Comparison of ENCODE assay signal across 22 cellular contexts in the genomic region with DNA sequence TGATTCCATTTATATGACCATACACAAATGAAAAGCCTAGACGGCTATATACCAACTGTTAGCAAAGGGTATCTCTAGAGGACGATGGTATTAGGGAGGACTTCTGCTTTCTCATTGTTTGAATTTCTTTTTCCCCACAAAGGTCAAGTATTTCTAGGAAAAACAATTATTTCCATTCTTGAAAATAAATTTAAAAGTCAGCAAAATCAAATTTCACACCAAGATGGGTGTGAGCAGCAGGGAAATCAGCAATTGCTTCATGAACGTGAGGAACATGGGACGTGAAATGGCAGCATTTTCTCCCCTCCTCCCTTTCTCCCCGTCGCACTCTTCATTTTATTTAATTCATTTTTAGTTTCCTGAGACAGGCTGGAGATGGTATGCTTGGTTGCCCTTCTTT. TPM values are rescaled to one million over a fixed set of nuclear protein-coding genes. Genes with fewer than 3 reads are reported as not detected.
A peak's percentile ranks its signal among the peaks of the same experiment; 100 is the strongest.
DNase-seq lines count a peak whose midpoint lies in the region; ATAC-seq, FAIRE-seq and TF ChIP-seq lines count a peak whose summit lies in the region.
"Had no signal": no experiment of that assay in that cellular context is flagged by ENCODE, and none has a peak within 500 bp of the region (broad histone marks: within the 10 kb centered on the region; RNA-seq: fewer than 3 reads in every experiment).

No MANE protein-coding gene starts in this region.

- no peaks in the 10 kb centered on the region for H3K9me3 ChIP-seq in K562 (replicated peaks; ENCODE audit: control insufficient read depth, insufficient read depth, low read depth, low read length)
- H3K9me3 ChIP-seq in thyroid gland = no peaks in the 10 kb centered on the region
- no peaks in the 10 kb centered on the region for H3K9me3 ChIP-seq in heart left ventricle
- H3K9me3 ChIP-seq: BE2C, Caco-2 had no signal

- no peak for TF ChIP-seq CTCF in K562 (IDR thresholded peaks at IDR 0.05 in 2 of 3, conservative IDR thresholded peaks at IDR 0.05 in 1 of 3; ENCODE audit: insufficient read depth in 2 of 3, low read depth in 1 of 3, low read length in 3 of 3)
- no peak for TF ChIP-seq CTCF in neural crest cell (conservative IDR thresholded peaks at IDR 0.05)
- TF ChIP-seq CTCF in thyroid gland (IDR thresholded peaks at IDR 0.05) = no peak
- no peak for TF ChIP-seq CTCF in heart left ventricle (IDR thresholded peaks at IDR 0.05)

- TF ChIP-seq POLR2A in K562 (conservative IDR thresholded peaks at IDR 0.05) (no peak), thyroid gland (IDR thresholded peaks at IDR 0.05) (no peak), heart left ventricle (IDR thresholded peaks at IDR 0.05) (no peak)

- CTCF ChIA-PET in K562 (lab: Yijun Ruan, JAX; ENCODE audit: low intra/inter-chr PET ratio) = no interaction called here

- H3K27me3 ChIP-seq in K562 (ENCODE audit: control insufficient read depth in 2 of 2, insufficient read depth in 2 of 2, low read length in 2 of 2) = peaks cover 0 to under 1% of the 10 kb centered on the region in 2 experiments; a peak in 2 of 5 replicates
- H3K27me3 ChIP-seq in thyroid gland = no peaks in the 10 kb centered on the region
- H3K27me3 ChIP-seq in heart left ventricle = no peaks in the 10 kb centered on the region
- H3K27me3 ChIP-seq: BE2C, BLaER1 had no signal

- no peaks in the 10 kb centered on the region for H3K9me3 Mint-ChIP-seq in neural crest cell
- H3K9me3 Mint-ChIP-seq: CD14-positive monocyte; CD4-positive, alpha-beta memory T cell; CD8-positive, alpha-beta memory T cell had no signal

- no peaks in the 10 kb centered on the region for H4K20me1 ChIP-seq in K562 (replicated peaks; ENCODE audit: control insufficient read depth, insufficient read depth, low read length)
- H4K20me1 ChIP-seq: BLaER1 had no signal

- peak overlapping the region; percentile 51 for H3K4me3 Mint-ChIP-seq in neural crest cell
- H3K4me3 Mint-ChIP-seq: CD14-positive monocyte; CD4-positive, alpha-beta memory T cell; CD4-positive, CD25-positive, alpha-beta regulatory T cell had no signal

- H3K79me2 ChIP-seq in K562 (ENCODE audit: control insufficient read depth, insufficient read depth, low read length) = no peaks in the 10 kb centered on the region

- H3K27me3 Mint-ChIP-seq in neural crest cell (ENCODE audit: low read depth) = peaks cover 9% of the 10 kb centered on the region

- in situ Hi-C loops in K562 (cut with MboI) = no loop called here

- no peak for TF ChIP-seq EP300 in K562 (IDR thresholded peaks at IDR 0.05; ENCODE audit: low read length)

- POLR2A ChIA-PET in K562 (lab: Yijun Ruan, JAX) = no interaction called here

- H3K9ac ChIP-seq in K562 (ENCODE audit: insufficient read depth in 1 of 2, low read depth in 2 of 2, low read length in 2 of 2) = no peak overlapping the region
- H3K9ac ChIP-seq: BLaER1 had no signal

- no TSS peak for BruUV-seq in K562 (replicated peaks; lab: Mats Ljungman, UMichigan)

- H3K36me3 Mint-ChIP-seq in neural crest cell (ENCODE audit: low read depth) = no peaks in the 10 kb centered on the region
- H3K36me3 Mint-ChIP-seq: CD14-positive monocyte had no signal

- TF ChIP-seq RAD21 in K562 (CRISPR knock-in tag; conservative IDR thresholded peaks at IDR 0.05 in 1 of 2, IDR thresholded peaks at IDR 0.05 in 1 of 2) = no peak

- no peak overlapping the region for H3K27ac Mint-ChIP-seq in neural crest cell (ENCODE audit: unreplicated experiment)
- H3K27ac Mint-ChIP-seq: CD14-positive monocyte; CD4-positive, CD25-positive, alpha-beta regulatory T cell; CD8-positive, alpha-beta memory T cell had no signal

- no peaks in the 10 kb centered on the region for H3K36me3 ChIP-seq in K562 (ENCODE audit: control insufficient read depth, insufficient read depth, low read length)
- no peaks in the 10 kb centered on the region for H3K36me3 ChIP-seq in thyroid gland
- H3K36me3 ChIP-seq in heart left ventricle = no peaks in the 10 kb centered on the region
- H3K36me3 ChIP-seq: BE2C, BLaER1 had no signal

- intact Hi-C loops in K562 (cut with micrococcal nuclease) (no loop called here), thyroid gland (cut with DNase I) (no loop called here), heart left ventricle (cut with DNase I) (no loop called here)

- 32% methylated on average over 6 of the region's 6 CpGs for WGBS in K562 (ENCODE audit: insufficient coverage, low coverage, missing lambda C conversion rate)
- 30 to 46% methylated on average over 6 of the region's 6 CpGs for WGBS in thyroid gland, 2 donors
- WGBS in heart left ventricle, 4 donors = 88 to 94% (median 92%) methylated on average over 6 of the region's 6 CpGs

- H3K9me1 ChIP-seq in K562 (ENCODE audit: control insufficient read depth, insufficient read depth, low read length) = no peaks in the 10 kb centered on the region

- H3K4me1 Mint-ChIP-seq in neural crest cell = peaks cover 16% of the 10 kb centered on the region

- DNase-seq in K562 (ENCODE audit: extremely low read depth in 1 of 4, low spot score in 3 of 4) = no peak
- no peak for DNase-seq in neural crest cell (ENCODE audit: low read depth, low spot score)
- DNase-seq in thyroid gland = peak; percentile 18 to 33
- no peak for DNase-seq in COR-L47 (lab: John Stamatoyannopoulos, UW)
- DNase-seq in heart left ventricle = no peak
- DNase-seq: 8988T; ACHN; BE2C; C1 segment of cervical spinal cord; Caco-2; Calu3; CD4-positive, alpha-beta memory T cell; CD4-positive, CD25-positive, alpha-beta regulatory T cell; CD8-positive, alpha-beta memory T cell; GF-D8 had no signal

- H3K27ac ChIP-seq in K562 (ENCODE audit: extremely low read depth, low read depth, low read length) (no peak overlapping the region), thyroid gland (peak overlapping the region; percentile 23 to 76 (median 44)), heart left ventricle (no peak overlapping the region)
- H3K27ac ChIP-seq: BLaER1 had no signal

- H3K4me1 ChIP-seq in K562 (replicated peaks in 1 of 2; ENCODE audit: control insufficient read depth in 2 of 2, insufficient read depth in 2 of 2, low read length in 2 of 2) = peaks cover 5 to 9% of the 10 kb centered on the region in 2 experiments; a peak in 3 of 5 replicates
- peaks cover 21 to 26% of the 10 kb centered on the region in 2 donors for H3K4me1 ChIP-seq in thyroid gland
- H3K4me1 ChIP-seq in heart left ventricle = peaks cover 0 to 11% (median 2%) of the 10 kb centered on the region in 12 donors

- H3K4me2 ChIP-seq in K562 (ENCODE audit: insufficient read depth, low read length) = no peak overlapping the region
- H3K4me2 ChIP-seq: BLaER1 had no signal

- no peak overlapping the region for H3K4me3 ChIP-seq in K562
- H3K4me3 ChIP-seq in thyroid gland (replicated peaks in 1 of 3) = no peak overlapping the region
- no peak overlapping the region for H3K4me3 ChIP-seq in heart left ventricle
- H3K4me3 ChIP-seq: BLaER1 had no signal

- ATAC-seq in K562 = no peak
- ATAC-seq in heart left ventricle = no peak

- FAIRE-seq in K562 (lab: Jason Lieb, UNC) = no peak
- FAIRE-seq: A204.1, D721Med, G401.6, GM12891, GM19239 had no signal

- no peak overlapping the region for H2AFZ ChIP-seq in K562 (ENCODE audit: low read depth, low read length)

TF ChIP-seq in K562, 482 proteins besides CTCF, POLR2A, EP300 and RAD21:
- TF ChIP-seq, protein P1, sequence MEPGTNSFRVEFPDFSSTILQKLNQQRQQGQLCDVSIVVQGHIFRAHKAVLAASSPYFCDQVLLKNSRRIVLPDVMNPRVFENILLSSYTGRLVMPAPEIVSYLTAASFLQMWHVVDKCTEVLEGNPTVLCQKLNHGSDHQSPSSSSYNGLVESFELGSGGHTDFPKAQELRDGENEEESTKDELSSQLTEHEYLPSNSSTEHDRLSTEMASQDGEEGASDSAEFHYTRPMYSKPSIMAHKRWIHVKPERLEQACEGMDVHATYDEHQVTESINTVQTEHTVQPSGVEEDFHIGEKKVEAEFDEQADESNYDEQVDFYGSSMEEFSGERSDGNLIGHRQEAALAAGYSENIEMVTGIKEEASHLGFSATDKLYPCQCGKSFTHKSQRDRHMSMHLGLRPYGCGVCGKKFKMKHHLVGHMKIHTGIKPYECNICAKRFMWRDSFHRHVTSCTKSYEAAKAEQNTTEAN (CRISPR knock-in tag; IDR thresholded peaks at IDR 0.05) = no peak
- TF ChIP-seq C11orf30 (IDR thresholded peaks at IDR 0.05; ENCODE audit: low read depth) (peak; percentile 27; the same call in 1 of the 2 replicates), ZNF316 (IDR thresholded peaks at IDR 0.05) (peak; percentile 59)
TF ChIP-seq in K562: peak in this region for 2.

RNA-seq across cellular contexts. Expression of a gene that starts 5.2 kb away (rescaled TPM):
- 19.0 and 22.3 TPM in 2 replicates for total RNA-seq in K562 (2011; cell fraction: chromatin; rRNA removed; ENCODE audit: low replicate concordance)
- total RNA-seq in K562 (2011; cell fraction: nucleolus; rRNA removed) = 7.5 and 10.5 TPM in 2 replicates
- 15.2 and 29.8 TPM in 2 replicates for total RNA-seq in K562 (2011; cell fraction: nucleoplasm; rRNA removed)
- total RNA-seq in K562 (2014; rRNA removed) (6.1 and 10.5 TPM in 2 replicates), K562 (2014; rRNA removed; fragmentation: Illumina TruSeq; extraction: Trizol) (11.8 and 18.5 TPM in 2 replicates), K562 (2015; rRNA removed; fragmentation: Illumina TruSeq; extraction: Trizol) (11.8 and 12.8 TPM in 2 replicates), K562 (2021) (23.4 and 26.5 TPM in 2 replicates), neural crest cell (65.9 and 74.4 TPM in 2 replicates), thyroid gland (10 to 100 TPM; 41.3 to 57.7 (median 55.9) TPM), heart left ventricle (100 to 1,000 TPM in 5 of 9 donors, 10 to 100 TPM in 4; 36.0 to 114 (median 100) TPM)
- polyA plus RNA-seq in K562 (2011; rRNA removed) (7.2 and 12.7 TPM in 2 replicates), K562 (2014; fragmentation: Illumina TruSeq; extraction: Trizol) (26.6 and 31.4 TPM in 2 replicates), K562 (2014; fragmentation: Nextera tagmentation; extraction: Ambion mirVana) (under 1 TPM; 0.81 to 0.87 TPM), K562 (2014; rRNA removed) (9.4 and 14.4 TPM in 2 replicates), heart left ventricle (10 to 100 TPM; 29.1 to 83.2 TPM)
- 6.0 and 6.2 TPM in 2 replicates for polyA plus RNA-seq in K562 (2011; cell fraction: cytosol; rRNA removed)
- polyA plus RNA-seq in K562 (2011; cell fraction: nucleus; rRNA removed) = 6.9 and 7.1 TPM in 2 replicates
- polyA plus RNA-seq in K562 (2012) = 42.2 and 91.3 TPM in 2 replicates
- 7.8 and 10.0 TPM in 2 replicates for polyA minus RNA-seq in K562 (2011; rRNA and poly(A)+ RNA removed)
- polyA minus RNA-seq in K562 (2011; cell fraction: cytosol; rRNA and poly(A)+ RNA removed) = 9.6 and 11.7 TPM in 2 replicates
- polyA minus RNA-seq in K562 (2011; cell fraction: nucleus; rRNA and poly(A)+ RNA removed) = 4.4 and 7.9 TPM in 2 replicates

Comparison
In these comparisons a context has a peak if more than half of its experiments do, and no peak if none do; other contexts are left out.
1. DNase-seq: peak in thyroid gland (2 of 2); none in K562 (0 of 4), neural crest cell (single experiment), COR-L47 (single experiment) and heart left ventricle (0 of 5).
2. H3K27ac ChIP-seq: peak in thyroid gland (3 of 3); none in K562 (single experiment) and heart left ventricle (0 of 12).